In the genomic region with DNA sequence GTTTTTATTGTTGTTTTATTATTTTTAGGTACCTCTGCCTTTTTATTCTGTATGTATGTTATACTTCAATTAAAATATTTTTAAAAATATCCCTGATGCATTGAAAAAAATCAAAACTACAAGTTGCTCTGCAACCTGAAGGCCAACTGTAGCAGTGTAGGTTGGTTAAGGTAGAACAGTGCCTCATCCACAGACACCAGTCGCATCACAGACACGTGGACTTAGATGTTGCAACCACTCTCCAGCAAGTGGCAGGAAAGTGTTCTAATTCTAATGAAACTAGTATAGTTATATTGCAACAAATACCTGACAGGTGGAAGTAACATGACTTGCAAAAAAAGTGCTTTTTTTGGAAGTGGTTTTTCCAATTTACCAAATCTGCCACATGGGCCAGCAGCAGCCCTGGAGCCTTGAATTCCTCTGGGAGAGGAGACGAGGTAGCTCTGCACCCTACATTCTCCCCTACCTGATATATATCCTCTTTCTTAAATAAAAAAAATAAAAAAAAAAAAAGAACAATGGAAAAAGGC, we compare ENCODE assay signal across 22 cellular contexts. TPM values are rescaled to one million over a fixed set of nuclear protein-coding genes. Genes with fewer than 3 reads are reported as not detected.
"Had no signal": no experiment of that assay in that cellular context is flagged by ENCODE, and none has a peak within 500 bp of the region (broad histone marks: within the 10 kb centered on the region; RNA-seq: fewer than 3 reads in every experiment).

No MANE protein-coding gene starts in this region.

- H3K9ac ChIP-seq: parathyroid adenoma had no signal

- DNase-seq: activated CD4-positive, alpha-beta T cell treated with anti-CD3 and anti-CD28 coated beads, Interleukin-2, amount 10 ng/mL, durations not matched to agents 24 days and 14 days; activated CD8-positive, alpha-beta T cell treated with anti-CD3 and anti-CD28 coated beads for 36 hours; activated naive CD4-positive, alpha-beta T cell treated with anti-CD3 and anti-CD28 coated beads, Interleukin-2, amount 10 ng/mL, durations not matched to agents 7 days and 5 days; activated naive CD8-positive, alpha-beta T cell treated with anti-CD3 and anti-CD28 coated beads, Interleukin-2, amount 50 U/mL, for 24 hours; activated T-cell treated with anti-CD3 and anti-CD28 coated beads, Interleukin-2, amount 50 U/mL, for 1 hour; cerebellar nuclear complex; cortex of kidney; immature natural killer cell; mesenchymal stem cell; naive thymus-derived CD4-positive, alpha-beta T cell; spleen; stimulated activated naive B cell treated with anti-CD40 and anti-IgM and Interleukin-4, amounts not matched to agents 10 μg/mL and 1 μg/mL and 100 μg/mL, for 72 hours; T-helper 1 cell; T1000; thyroid gland had no signal

- H3K36me3 ChIP-seq: gastroesophageal sphincter, spleen, thyroid gland had no signal

- H3K79me2 ChIP-seq: parathyroid adenoma had no signal

- H3K27me3 ChIP-seq: spleen, thyroid gland had no signal

- ATAC-seq: activated CD8-positive, alpha-beta T cell treated with anti-CD3 and anti-CD28 coated beads for 36 hours; activated naive CD8-positive, alpha-beta T cell treated with anti-CD3 and anti-CD28 coated beads, Interleukin-2, amount 50 U/mL, for 24 hours; activated T-helper 17 cell treated with anti-CD3 and anti-CD28 coated beads, Interleukin-2, amount 50 U/mL, for 72 hours; esophagus mucosa; gastroesophageal sphincter; naive thymus-derived CD4-positive, alpha-beta T cell; stimulated activated naive B cell treated with anti-CD40 and anti-IgM and Interleukin-4, amounts not matched to agents 10 μg/mL and 1 μg/mL and 100 μg/mL, for 72 hours had no signal

- H2AFZ ChIP-seq: parathyroid adenoma had no signal

- H3K4me3 ChIP-seq: gastroesophageal sphincter, spleen, thyroid gland had no signal

- H3K27ac ChIP-seq: gastroesophageal sphincter, parathyroid adenoma, thyroid gland had no signal

- FAIRE-seq: astrocyte, bronchial epithelial cell, urothelium cell line had no signal

- H3K9me3 ChIP-seq: thyroid gland had no signal

RNA-seq across cellular contexts. Expression of a gene that starts 28.4 kb away (rescaled TPM):
- total RNA-seq: activated CD4-positive, alpha-beta T cell treated with anti-CD3 and anti-CD28 coated beads, Interleukin-2, amount 10 ng/mL, durations not matched to agents 24 days and 14 days; activated T-helper 17 cell treated with anti-CD3 and anti-CD28 coated beads, Interleukin-2, amount 50 U/mL, for 72 hours; bronchial epithelial cell; esophagus mucosa; thyroid gland had no signal
